ENCODE assay signal across 1 cellular context in genomic region chr5:178238711-178239592, GRCh38.
TF ChIP-seq lines count a peak whose summit lies in the region.

No MANE protein-coding gene starts in this region.

TF ChIP-seq in endothelial cell of umbilical vein, 7 proteins besides CTCF, POLR2A, EP300 and RAD21 (continued from another document):
- TF ChIP-seq POLR2AphosphoS5 (IDR thresholded peaks at IDR 0.05; ENCODE audit: insufficient read depth, low read depth, low read length), result no peak
- TF ChIP-seq JUN (IDR thresholded peaks at IDR 0.05; ENCODE audit: borderline replicate concordance, insufficient read depth, insufficient read length, low read depth), result no peak
- TF ChIP-seq FOS (IDR thresholded peaks at IDR 0.05; ENCODE audit: borderline replicate concordance, insufficient read depth, low read length), result no peak
- no peak for TF ChIP-seq MYC (IDR thresholded peaks at IDR 0.05; ENCODE audit: low read depth, low read length)
